ENCODE assay signal across 30 cellular contexts in genomic region chr9:82313697-82314096, GRCh38.
"Had no signal": no experiment of that assay in that cellular context is flagged by ENCODE, and none has a peak within 500 bp of the region (broad histone marks: within the 10 kb centered on the region; RNA-seq: fewer than 3 reads in every experiment).

No MANE protein-coding gene starts in this region.

- H3K9me3 Mint-ChIP-seq: dendritic cell treated with granulocyte-macrophage colony-stimulating factor and Interleukin-4, amounts not matched to agents 40 ng/mL and 50 ng/mL, for 4 days; endodermal cell had no signal

- H3K36me3 Mint-ChIP-seq: activated naive CD8-positive, alpha-beta T cell had no signal

- H3K27me3 Mint-ChIP-seq: activated B cell treated with CpG ODN at 0.5 μM for 24 hours; activated CD8-positive, alpha-beta T cell treated with anti-CD3 and anti-CD28 coated beads for 36 hours; activated naive CD8-positive, alpha-beta T cell; activated T-helper 17 cell treated with anti-CD3 and anti-CD28 coated beads, Interleukin-2, amount 50 U/mL, for 72 hours; central memory CD8-positive, alpha-beta T cell; dendritic cell treated with granulocyte-macrophage colony-stimulating factor and Interleukin-4, amounts not matched to agents 40 ng/mL and 50 ng/mL, for 4 days; T-helper 17 cell had no signal

- H3K27me3 ChIP-seq: brain microvascular endothelial cell, dorsolateral prefrontal cortex, heart left ventricle had no signal

- H3K27ac Mint-ChIP-seq: activated B cell treated with CpG ODN at 0.5 μM for 24 hours; activated CD8-positive, alpha-beta T cell treated with anti-CD3 and anti-CD28 coated beads for 36 hours; activated naive CD8-positive, alpha-beta T cell; activated T-helper 17 cell treated with anti-CD3 and anti-CD28 coated beads, Interleukin-2, amount 50 U/mL, for 72 hours; dendritic cell treated with granulocyte-macrophage colony-stimulating factor and Interleukin-4, amounts not matched to agents 40 ng/mL and 50 ng/mL, for 4 days; endodermal cell; T-helper 17 cell; T-helper 2 cell treated with Interferon-gamma antibody and Interleukin-4, amounts not matched to agents 5 μg/mL and 100 μg/mL, for 36 hours had no signal

- DNase-seq: activated B cell treated with CpG ODN at 0.5 μM for 24 hours; activated CD4-positive, alpha-beta T cell treated with anti-CD3 and anti-CD28 coated beads for 48 hours; activated CD4-positive, alpha-beta T cell treated with anti-CD3 and anti-CD28 coated beads, Interleukin-2, amount 50 U/mL, for 1 hour; activated CD4-positive, alpha-beta T cell treated with anti-CD3 and anti-CD28 coated beads, Interleukin-2, amount 50 U/mL, for 48 hours; activated CD8-positive, alpha-beta memory T cell treated with anti-CD3 and anti-CD28 coated beads for 24 hours; activated CD8-positive, alpha-beta T cell treated with anti-CD3 and anti-CD28 coated beads for 36 hours; activated effector memory CD4-positive, alpha-beta T cell treated with Interleukin-2 at 50 U/mL for 16 hours; activated gamma-delta T cell treated with Interleukin-2 at 50 U/mL for 16 hours; activated naive CD4-positive, alpha-beta T cell treated with anti-CD3 and anti-CD28 coated beads, Interleukin-2, amount 50 U/mL, for 16 hours; activated naive CD4-positive, alpha-beta T cell treated with Interleukin-2 at 50 U/mL for 16 hours; activated T-cell treated with anti-CD3 and anti-CD28 coated beads, Interleukin-2, amount 50 U/mL, for 4 hours; amniotic stem cell; anterior cingulate cortex; brain microvascular endothelial cell; dorsolateral prefrontal cortex; effector memory CD4-positive, alpha-beta T cell; endodermal cell; foreskin fibroblast; heart left ventricle; T-helper 17 cell; T1000; WERI-Rb-1 had no signal

- H3K27ac ChIP-seq: brain microvascular endothelial cell, coronary artery, dorsolateral prefrontal cortex, heart left ventricle, WERI-Rb-1 had no signal

- H3K36me3 ChIP-seq: brain microvascular endothelial cell, heart left ventricle, WERI-Rb-1 had no signal

- H3K4me3 Mint-ChIP-seq: activated B cell treated with CpG ODN at 0.5 μM for 24 hours; activated CD8-positive, alpha-beta T cell treated with anti-CD3 and anti-CD28 coated beads for 36 hours; activated naive CD8-positive, alpha-beta T cell; activated T-cell treated with anti-CD3 and anti-CD28 coated beads, Interleukin-2, amount 50 U/mL, for 4 hours; activated T-helper 17 cell treated with anti-CD3 and anti-CD28 coated beads, Interleukin-2, amount 50 U/mL, for 72 hours; central memory CD8-positive, alpha-beta T cell; dendritic cell treated with granulocyte-macrophage colony-stimulating factor and Interleukin-4, amounts not matched to agents 40 ng/mL and 50 ng/mL, for 4 days; endodermal cell; T-helper 17 cell; T-helper 2 cell treated with Interferon-gamma antibody and Interleukin-4, amounts not matched to agents 5 μg/mL and 100 μg/mL, for 36 hours had no signal

- H3K4me3 ChIP-seq: coronary artery, dorsolateral prefrontal cortex, heart left ventricle had no signal

- H3K4me1 Mint-ChIP-seq: activated B cell treated with CpG ODN at 0.5 μM for 24 hours; activated T-helper 17 cell treated with anti-CD3 and anti-CD28 coated beads, Interleukin-2, amount 50 U/mL, for 72 hours; central memory CD8-positive, alpha-beta T cell; endodermal cell; T-helper 17 cell had no signal

- ATAC-seq: activated CD4-positive, CD25-positive, alpha-beta regulatory T cell treated with anti-CD3 and anti-CD28 coated beads, Interleukin-2, amount 50 U/mL, for 24 hours; activated CD8-positive, alpha-beta T cell treated with anti-CD3 and anti-CD28 coated beads for 36 hours; activated T-cell treated with anti-CD3 and anti-CD28 coated beads, Interleukin-2, amount 50 U/mL, for 4 hours; activated T-helper 17 cell treated with anti-CD3 and anti-CD28 coated beads, Interleukin-2, amount 50 U/mL, for 72 hours; esophagus mucosa; heart left ventricle; T-helper 17 cell had no signal

- H3K4me1 ChIP-seq: heart left ventricle had no signal
